ENCODE assay signal across 1 cellular context in the genomic region with DNA sequence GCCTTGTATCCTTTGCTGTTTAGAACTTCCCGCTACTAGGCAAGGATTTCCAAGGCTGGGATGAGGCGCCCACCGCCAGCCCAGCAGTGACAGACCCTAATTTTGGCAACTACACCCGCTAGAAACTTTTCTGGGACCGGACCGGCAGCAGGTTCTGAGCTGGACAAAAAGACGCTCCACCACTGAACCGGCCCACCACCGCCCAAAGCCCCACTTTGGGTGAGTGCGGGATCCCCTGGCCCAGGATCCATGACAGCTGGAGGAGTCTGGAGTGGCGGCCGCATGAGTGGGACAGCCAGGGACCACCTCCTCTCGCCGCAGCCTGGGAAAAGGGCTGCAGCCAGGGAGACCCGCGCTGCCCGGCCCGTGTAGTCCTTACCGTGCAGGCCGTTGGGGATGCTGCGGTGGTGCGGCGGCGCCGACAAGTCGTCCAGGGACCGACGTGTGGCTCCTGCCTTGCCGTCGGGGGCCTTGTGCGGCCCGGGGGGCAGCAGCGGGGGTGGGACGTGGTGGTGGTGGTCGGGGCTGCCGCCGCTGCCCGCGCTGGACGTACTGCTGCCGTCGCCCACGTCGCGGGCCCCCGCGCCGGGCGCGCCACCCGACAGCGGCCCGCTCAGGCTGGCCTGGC.
TF ChIP-seq lines count a peak whose summit lies in the region.

No MANE protein-coding gene starts in this region.

TF ChIP-seq in GM12878, 131 proteins besides CTCF, POLR2A, EP300 and RAD21:
- TF ChIP-seq MLLT1 (IDR thresholded peaks at IDR 0.05) = 0 out of 2 replicates have a peak, but pooled peaks have one; percentile 73
- TF ChIP-seq POLR2AphosphoS5 (IDR thresholded peaks at IDR 0.05; ENCODE audit: low read length) = no peak
